ENCODE assay signal across 1 cellular context in the genomic region with DNA sequence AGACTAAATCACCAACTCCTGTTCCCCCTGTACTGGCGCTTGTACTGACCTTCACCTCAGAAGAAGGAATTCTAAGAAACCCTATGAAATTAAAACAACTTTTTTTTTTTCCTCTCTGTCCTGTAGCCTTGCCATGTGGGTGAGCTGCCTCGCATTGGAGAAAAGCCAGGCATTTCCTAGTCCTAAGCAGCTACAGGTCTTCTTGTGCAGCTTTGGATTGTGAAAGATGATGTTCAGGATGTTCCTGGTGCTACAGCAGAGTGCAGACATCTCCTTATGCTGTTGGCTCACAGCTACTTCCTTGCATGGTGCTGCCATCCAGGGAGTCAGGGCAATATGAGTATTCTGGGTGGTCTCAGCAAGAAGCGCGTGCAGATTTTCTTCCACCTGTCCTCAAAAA.
TF ChIP-seq lines count a peak whose summit lies in the region.

No MANE protein-coding gene starts in this region.

TF ChIP-seq in HepG2, 621 proteins besides CTCF, POLR2A, EP300 and RAD21:
- TF ChIP-seq RFX1 (IDR thresholded peaks at IDR 0.05) (no peak), AHR (CRISPR knock-in tag; IDR thresholded peaks at IDR 0.05) (no peak), AGO1 (IDR thresholded peaks at IDR 0.05; ENCODE audit: low read depth, low read length, poor library complexity, severe bottlenecking) (no peak), TOPORS (CRISPR knock-in tag; IDR thresholded peaks at IDR 0.05) (no peak), GFI1 (CRISPR knock-in tag; IDR thresholded peaks at IDR 0.05; ENCODE audit: borderline replicate concordance) (no peak), SALL2 (CRISPR knock-in tag; IDR thresholded peaks at IDR 0.05) (no peak), RORA (CRISPR knock-in tag; IDR thresholded peaks at IDR 0.05) (no peak), SIX4 (CRISPR knock-in tag; IDR thresholded peaks at IDR 0.05) (no peak), ZNF232 (CRISPR knock-in tag; IDR thresholded peaks at IDR 0.05; ENCODE audit: borderline replicate concordance) (no peak), NR2F6 (IDR thresholded peaks at IDR 0.05) (no peak), NR2F6 (CRISPR knock-in tag; IDR thresholded peaks at IDR 0.05) (no peak), ZNF20 (CRISPR knock-in tag; IDR thresholded peaks at IDR 0.05) (no peak)
- TF ChIP-seq, protein P1, sequence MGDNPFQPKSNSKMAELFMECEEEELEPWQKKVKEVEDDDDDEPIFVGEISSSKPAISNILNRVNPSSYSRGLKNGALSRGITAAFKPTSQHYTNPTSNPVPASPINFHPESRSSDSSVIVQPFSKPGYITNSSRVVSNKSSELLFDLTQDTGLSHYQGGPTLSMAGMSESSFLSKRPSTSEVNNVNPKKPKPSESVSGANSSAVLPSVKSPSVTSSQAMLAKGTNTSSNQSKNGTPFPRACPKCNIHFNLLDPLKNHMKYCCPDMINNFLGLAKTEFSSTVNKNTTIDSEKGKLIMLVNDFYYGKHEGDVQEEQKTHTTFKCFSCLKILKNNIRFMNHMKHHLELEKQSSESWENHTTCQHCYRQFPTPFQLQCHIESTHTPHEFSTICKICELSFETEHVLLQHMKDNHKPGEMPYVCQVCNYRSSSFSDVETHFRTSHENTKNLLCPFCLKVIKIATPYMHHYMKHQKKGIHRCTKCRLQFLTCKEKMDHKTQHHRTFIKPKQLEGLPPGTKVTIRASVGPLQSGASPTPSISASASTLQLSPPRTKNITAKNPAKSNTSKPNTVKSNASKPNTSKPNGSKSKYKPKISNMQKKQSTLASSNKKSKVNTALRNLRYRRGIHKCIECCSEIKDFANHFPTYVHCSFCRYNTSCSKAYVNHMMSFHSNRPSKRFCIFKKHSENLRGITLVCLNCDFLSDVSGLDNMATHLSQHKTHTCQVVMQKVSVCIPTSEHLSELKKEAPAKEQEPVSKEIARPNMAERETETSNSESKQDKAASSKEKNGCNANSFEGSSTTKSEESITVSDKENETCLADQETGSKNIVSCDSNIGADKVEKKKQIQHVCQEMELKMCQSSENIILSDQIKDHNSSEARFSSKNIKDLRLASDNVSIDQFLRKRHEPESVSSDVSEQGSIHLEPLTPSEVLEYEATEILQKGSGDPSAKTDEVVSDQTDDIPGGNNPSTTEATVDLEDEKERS (CRISPR knock-in tag; IDR thresholded peaks at IDR 0.05) = no peak
